8 cellular contexts compared by ENCODE assay signal in genomic region chr13:51844862-51845573, GRCh38. TPM values are rescaled to one million over a fixed set of nuclear protein-coding genes. Genes with fewer than 3 reads are reported as not detected.
A peak's percentile ranks its signal among the peaks of the same experiment; 100 is the strongest.
DNase-seq lines count a peak whose midpoint lies in the region; ATAC-seq and TF ChIP-seq lines count a peak whose summit lies in the region.

Gene TMEM272, minus strand, starts transcription at chr13:51845177. Its CDS starts 6,647 bp downstream, at chr13:51838530.

- no peaks in the 10 kb centered on the region for H3K36me3 ChIP-seq in MG63

- no peak within 1 kb of the TSS for H3K27ac Mint-ChIP-seq in WTC11

- peak; percentile 89 for TF ChIP-seq CTCF in WTC11 (IDR thresholded peaks at IDR 0.05)

- peaks cover 16% of the 10 kb centered on the region for H3K27me3 ChIP-seq in MG63

- CTCF ChIA-PET in WTC11 (lab: Charles Lee), result interaction anchor here (0.5 to 2.4 kb wide), 27 partner anchors 9 to 391 kb away, joined by 3 to 18 read pairs (median 4); partner anchors contain the start of gene NEK5

- peaks cover 13% of the 10 kb centered on the region for H3K9me3 Mint-ChIP-seq in WTC11

- H3K4me3 Mint-ChIP-seq in WTC11, result no peak within 1 kb of the TSS

- POLR2A ChIA-PET in WTC11 (lab: Charles Lee), result no interaction called here

- DNase-seq in SKM-1 treated with dmso at 0.1 percent for 144 hours (lab: John Stamatoyannopoulos, UW; ENCODE audit: unreplicated experiment) (peak; percentile 39), SKM-1 (lab: John Stamatoyannopoulos, UW; ENCODE audit: unreplicated experiment) (no peak), MG63 (peak; percentile 60), WTC11 (ENCODE audit: low spot score) (peak; percentile 81), cerebellum (ENCODE audit: low spot score) (peak; percentile 38), left kidney (ENCODE audit: low read depth, low spot score) (peak; percentile 87)
- DNase-seq in stimulated activated CD4-positive, alpha-beta T cell treated with anti-CD3 and anti-CD28 coated beads, Interleukin-4, amount 100 ng/mL, for 4 hours, result peak; percentile 55 to 58

- no peaks in the 10 kb centered on the region for H3K9me3 ChIP-seq in MG63

- peak within 1 kb of the TSS; percentile 24 for H3K4me3 ChIP-seq in MG63

- H3K4me1 Mint-ChIP-seq in WTC11, result peaks cover 4% of the 10 kb centered on the region; the same call in 1 of the 2 replicates

- no peaks in the 10 kb centered on the region; the same call in 1 of the 2 replicates for H3K27me3 Mint-ChIP-seq in WTC11 (ENCODE audit: low read depth)

- ATAC-seq in WTC11, result peak; percentile 73
- no peak for ATAC-seq in GM21367 (IDR thresholded peaks at IDR 0.05; ENCODE audit: unreplicated experiment)

- 0 out of 2 replicates have a peak, but pooled peaks cover 4% of the 10 kb centered on the region for H3K36me3 Mint-ChIP-seq in WTC11

TF ChIP-seq in WTC11, 78 proteins besides CTCF, POLR2A, EP300 and RAD21:
- TF ChIP-seq, protein P1, sequence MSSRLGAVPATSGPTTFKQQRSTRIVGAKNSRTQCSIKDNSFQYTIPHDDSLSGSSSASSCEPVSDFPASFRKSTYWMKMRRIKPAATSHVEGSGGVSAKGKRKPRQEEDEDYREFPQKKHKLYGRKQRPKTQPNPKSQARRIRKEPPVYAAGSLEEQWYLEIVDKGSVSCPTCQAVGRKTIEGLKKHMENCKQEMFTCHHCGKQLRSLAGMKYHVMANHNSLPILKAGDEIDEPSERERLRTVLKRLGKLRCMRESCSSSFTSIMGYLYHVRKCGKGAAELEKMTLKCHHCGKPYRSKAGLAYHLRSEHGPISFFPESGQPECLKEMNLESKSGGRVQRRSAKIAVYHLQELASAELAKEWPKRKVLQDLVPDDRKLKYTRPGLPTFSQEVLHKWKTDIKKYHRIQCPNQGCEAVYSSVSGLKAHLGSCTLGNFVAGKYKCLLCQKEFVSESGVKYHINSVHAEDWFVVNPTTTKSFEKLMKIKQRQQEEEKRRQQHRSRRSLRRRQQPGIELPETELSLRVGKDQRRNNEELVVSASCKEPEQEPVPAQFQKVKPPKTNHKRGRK (CRISPR knock-in tag; IDR thresholded peaks at IDR 0.05; ENCODE audit: borderline replicate concordance), result no peak
- TF ChIP-seq FOXK1 (CRISPR knock-in tag; IDR thresholded peaks at IDR 0.05) (no peak), E2F5 (CRISPR knock-in tag; IDR thresholded peaks at IDR 0.05) (0 out of 2 replicates have a peak, but pooled peaks have one; percentile 26), SOX15 (CRISPR knock-in tag; IDR thresholded peaks at IDR 0.05) (no peak), FOXP1 (CRISPR knock-in tag; IDR thresholded peaks at IDR 0.05; ENCODE audit: borderline replicate concordance) (no peak), SMAD3 (CRISPR knock-in tag; IDR thresholded peaks at IDR 0.05; ENCODE audit: borderline replicate concordance) (no peak), NR2C2 (CRISPR knock-in tag; IDR thresholded peaks at IDR 0.05) (no peak)
- TF ChIP-seq, protein P2, sequence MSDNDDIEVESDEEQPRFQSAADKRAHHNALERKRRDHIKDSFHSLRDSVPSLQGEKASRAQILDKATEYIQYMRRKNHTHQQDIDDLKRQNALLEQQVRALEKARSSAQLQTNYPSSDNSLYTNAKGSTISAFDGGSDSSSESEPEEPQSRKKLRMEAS (CRISPR knock-in tag; IDR thresholded peaks at IDR 0.05), result peak; percentile 46; the same call in 1 of the 2 replicates
TF ChIP-seq in WTC11: peak in this region for 2.

RNA-seq across cellular contexts. Expression of gene TMEM272, which starts in this region (rescaled TPM):
- not detected in 2 replicates for total RNA-seq in MG63 (2014; rRNA removed; shearing (Covaris generic); ENCODE audit: low replicate concordance)
- 0.09 to 0.21 TPM in 2 of 3 replicates, not detected in the other for total RNA-seq in WTC11 (2021)
- total RNA-seq in cerebellum, result 1.2 TPM

Comparison
In these comparisons a context has a peak if more than half of its experiments do, and no peak if none do; other contexts are left out.
1. Peak in DNase-seq and H3K4me3 ChIP-seq in MG63; RNA of the gene not detected or under 1 TPM.
2. Peak in DNase-seq and ATAC-seq in WTC11; RNA of the gene not detected or under 1 TPM.